In the genomic region with DNA sequence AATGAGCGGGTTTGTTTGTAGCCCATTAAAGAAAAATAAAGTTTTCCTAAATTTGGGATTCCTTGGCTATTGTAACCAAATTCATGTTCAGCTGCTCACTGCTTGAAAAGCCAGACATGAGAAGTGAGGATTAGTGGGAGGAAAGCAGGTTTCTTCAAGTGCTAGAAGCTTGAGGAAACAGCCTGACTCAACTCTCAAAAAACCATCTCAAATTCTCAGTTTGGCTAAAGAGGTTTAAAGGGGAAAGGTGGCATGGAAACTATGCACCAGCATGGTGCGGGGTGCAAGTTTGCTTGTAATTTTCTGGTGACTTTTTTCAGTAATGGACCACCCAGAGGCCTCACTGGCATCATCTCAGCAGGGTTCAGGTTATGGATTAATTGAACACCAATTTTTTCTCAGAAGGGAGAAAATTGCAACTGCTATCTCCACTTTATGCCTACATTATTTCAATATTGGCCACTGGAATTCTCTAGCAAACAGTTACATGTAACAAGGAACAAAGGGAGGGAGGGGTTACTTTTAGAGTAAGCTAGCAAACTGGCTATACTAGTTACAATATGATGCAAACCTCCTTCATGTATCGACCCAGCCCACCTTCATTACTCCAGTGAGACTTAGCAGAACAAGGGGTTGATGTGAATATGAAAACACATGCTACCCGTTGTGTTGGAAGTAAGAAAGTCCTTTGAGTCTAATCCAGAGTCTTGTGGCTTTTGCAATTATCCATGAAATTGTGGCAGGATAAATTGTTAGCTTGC, we compare ENCODE assay signal across 1 cellular context.
TF ChIP-seq lines count a peak whose summit lies in the region.

No MANE protein-coding gene starts in this region.

TF ChIP-seq in GM23338, 12 proteins besides CTCF, POLR2A, EP300 and RAD21 (continued from another document):
- TF ChIP-seq, protein P1, sequence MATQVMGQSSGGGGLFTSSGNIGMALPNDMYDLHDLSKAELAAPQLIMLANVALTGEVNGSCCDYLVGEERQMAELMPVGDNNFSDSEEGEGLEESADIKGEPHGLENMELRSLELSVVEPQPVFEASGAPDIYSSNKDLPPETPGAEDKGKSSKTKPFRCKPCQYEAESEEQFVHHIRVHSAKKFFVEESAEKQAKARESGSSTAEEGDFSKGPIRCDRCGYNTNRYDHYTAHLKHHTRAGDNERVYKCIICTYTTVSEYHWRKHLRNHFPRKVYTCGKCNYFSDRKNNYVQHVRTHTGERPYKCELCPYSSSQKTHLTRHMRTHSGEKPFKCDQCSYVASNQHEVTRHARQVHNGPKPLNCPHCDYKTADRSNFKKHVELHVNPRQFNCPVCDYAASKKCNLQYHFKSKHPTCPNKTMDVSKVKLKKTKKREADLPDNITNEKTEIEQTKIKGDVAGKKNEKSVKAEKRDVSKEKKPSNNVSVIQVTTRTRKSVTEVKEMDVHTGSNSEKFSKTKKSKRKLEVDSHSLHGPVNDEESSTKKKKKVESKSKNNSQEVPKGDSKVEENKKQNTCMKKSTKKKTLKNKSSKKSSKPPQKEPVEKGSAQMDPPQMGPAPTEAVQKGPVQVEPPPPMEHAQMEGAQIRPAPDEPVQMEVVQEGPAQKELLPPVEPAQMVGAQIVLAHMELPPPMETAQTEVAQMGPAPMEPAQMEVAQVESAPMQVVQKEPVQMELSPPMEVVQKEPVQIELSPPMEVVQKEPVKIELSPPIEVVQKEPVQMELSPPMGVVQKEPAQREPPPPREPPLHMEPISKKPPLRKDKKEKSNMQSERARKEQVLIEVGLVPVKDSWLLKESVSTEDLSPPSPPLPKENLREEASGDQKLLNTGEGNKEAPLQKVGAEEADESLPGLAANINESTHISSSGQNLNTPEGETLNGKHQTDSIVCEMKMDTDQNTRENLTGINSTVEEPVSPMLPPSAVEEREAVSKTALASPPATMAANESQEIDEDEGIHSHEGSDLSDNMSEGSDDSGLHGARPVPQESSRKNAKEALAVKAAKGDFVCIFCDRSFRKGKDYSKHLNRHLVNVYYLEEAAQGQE (IDR thresholded peaks at IDR 0.05; ENCODE audit: unreplicated experiment) = no peak
- TF ChIP-seq, protein P2, sequence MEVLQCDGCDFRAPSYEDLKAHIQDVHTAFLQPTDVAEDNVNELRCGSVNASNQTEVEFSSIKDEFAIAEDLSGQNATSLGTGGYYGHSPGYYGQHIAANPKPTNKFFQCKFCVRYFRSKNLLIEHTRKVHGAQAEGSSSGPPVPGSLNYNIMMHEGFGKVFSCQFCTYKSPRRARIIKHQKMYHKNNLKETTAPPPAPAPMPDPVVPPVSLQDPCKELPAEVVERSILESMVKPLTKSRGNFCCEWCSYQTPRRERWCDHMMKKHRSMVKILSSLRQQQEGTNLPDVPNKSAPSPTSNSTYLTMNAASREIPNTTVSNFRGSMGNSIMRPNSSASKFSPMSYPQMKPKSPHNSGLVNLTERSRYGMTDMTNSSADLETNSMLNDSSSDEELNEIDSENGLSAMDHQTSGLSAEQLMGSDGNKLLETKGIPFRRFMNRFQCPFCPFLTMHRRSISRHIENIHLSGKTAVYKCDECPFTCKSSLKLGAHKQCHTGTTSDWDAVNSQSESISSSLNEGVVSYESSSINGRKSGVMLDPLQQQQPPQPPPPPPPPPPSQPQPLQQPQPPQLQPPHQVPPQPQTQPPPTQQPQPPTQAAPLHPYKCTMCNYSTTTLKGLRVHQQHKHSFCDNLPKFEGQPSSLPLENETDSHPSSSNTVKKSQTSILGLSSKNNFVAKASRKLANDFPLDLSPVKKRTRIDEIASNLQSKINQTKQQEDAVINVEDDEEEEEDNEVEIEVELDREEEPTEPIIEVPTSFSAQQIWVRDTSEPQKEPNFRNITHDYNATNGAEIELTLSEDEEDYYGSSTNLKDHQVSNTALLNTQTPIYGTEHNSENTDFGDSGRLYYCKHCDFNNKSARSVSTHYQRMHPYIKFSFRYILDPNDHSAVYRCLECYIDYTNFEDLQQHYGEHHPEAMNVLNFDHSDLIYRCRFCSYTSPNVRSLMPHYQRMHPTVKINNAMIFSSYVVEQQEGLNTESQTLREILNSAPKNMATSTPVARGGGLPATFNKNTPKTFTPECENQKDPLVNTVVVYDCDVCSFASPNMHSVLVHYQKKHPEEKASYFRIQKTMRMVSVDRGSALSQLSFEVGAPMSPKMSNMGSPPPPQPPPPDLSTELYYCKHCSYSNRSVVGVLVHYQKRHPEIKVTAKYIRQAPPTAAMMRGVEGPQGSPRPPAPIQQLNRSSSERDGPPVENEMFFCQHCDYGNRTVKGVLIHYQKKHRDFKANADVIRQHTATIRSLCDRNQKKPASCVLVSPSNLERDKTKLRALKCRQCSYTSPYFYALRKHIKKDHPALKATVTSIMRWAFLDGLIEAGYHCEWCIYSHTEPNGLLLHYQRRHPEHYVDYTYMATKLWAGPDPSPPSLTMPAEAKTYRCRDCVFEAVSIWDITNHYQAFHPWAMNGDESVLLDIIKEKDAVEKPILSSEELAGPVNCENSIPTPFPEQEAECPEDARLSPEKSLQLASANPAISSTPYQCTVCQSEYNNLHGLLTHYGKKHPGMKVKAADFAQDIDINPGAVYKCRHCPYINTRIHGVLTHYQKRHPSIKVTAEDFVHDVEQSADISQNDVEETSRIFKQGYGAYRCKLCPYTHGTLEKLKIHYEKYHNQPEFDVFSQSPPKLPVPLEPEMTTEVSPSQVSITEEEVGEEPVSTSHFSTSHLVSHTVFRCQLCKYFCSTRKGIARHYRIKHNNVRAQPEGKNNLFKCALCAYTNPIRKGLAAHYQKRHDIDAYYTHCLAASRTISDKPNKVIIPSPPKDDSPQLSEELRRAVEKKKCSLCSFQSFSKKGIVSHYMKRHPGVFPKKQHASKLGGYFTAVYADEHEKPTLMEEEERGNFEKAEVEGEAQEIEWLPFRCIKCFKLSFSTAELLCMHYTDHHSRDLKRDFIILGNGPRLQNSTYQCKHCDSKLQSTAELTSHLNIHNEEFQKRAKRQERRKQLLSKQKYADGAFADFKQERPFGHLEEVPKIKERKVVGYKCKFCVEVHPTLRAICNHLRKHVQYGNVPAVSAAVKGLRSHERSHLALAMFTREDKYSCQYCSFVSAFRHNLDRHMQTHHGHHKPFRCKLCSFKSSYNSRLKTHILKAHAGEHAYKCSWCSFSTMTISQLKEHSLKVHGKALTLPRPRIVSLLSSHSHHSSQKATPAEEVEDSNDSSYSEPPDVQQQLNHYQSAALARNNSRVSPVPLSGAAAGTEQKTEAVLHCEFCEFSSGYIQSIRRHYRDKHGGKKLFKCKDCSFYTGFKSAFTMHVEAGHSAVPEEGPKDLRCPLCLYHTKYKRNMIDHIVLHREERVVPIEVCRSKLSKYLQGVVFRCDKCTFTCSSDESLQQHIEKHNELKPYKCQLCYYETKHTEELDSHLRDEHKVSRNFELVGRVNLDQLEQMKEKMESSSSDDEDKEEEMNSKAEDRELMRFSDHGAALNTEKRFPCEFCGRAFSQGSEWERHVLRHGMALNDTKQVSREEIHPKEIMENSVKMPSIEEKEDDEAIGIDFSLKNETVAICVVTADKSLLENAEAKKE (CRISPR knock-in tag; IDR thresholded peaks at IDR 0.05) = no peak
- TF ChIP-seq ZNF114 (CRISPR knock-in tag; IDR thresholded peaks at IDR 0.05) = no peak
- TF ChIP-seq EZH2phosphoT487 (IDR thresholded peaks at IDR 0.05; ENCODE audit: unreplicated experiment) = no peak
- no peak for TF ChIP-seq JUNB (IDR thresholded peaks at IDR 0.05; ENCODE audit: unreplicated experiment)
- TF ChIP-seq STAT1 (IDR thresholded peaks at IDR 0.05; ENCODE audit: unreplicated experiment) = no peak
- TF ChIP-seq ZNF331 (CRISPR knock-in tag; IDR thresholded peaks at IDR 0.05; ENCODE audit: low read depth) = no peak
- no peak for TF ChIP-seq POLR2AphosphoS5 (IDR thresholded peaks at IDR 0.05; ENCODE audit: low read depth)
TF ChIP-seq in GM23338: peak in this region for 0.
